ENCODE assay signal across 9 cellular contexts in genomic region chr9:19154135-19154612, GRCh38. TPM values are rescaled to one million over a fixed set of nuclear protein-coding genes. Genes with fewer than 3 reads are reported as not detected.
DNase-seq lines count a peak whose midpoint lies in the region; ATAC-seq and TF ChIP-seq lines count a peak whose summit lies in the region.
"Had no signal": no experiment of that assay in that cellular context is flagged by ENCODE, and none has a peak within 500 bp of the region (broad histone marks: within the 10 kb centered on the region; RNA-seq: fewer than 3 reads in every experiment).

No MANE protein-coding gene starts in this region.

- no peaks in the 10 kb centered on the region for H4K20me1 ChIP-seq in GM23248 (ENCODE audit: insufficient read depth)
- H4K20me1 ChIP-seq in SK-N-SH (ENCODE audit: insufficient read depth): no peaks in the 10 kb centered on the region
- H4K20me1 ChIP-seq in PC-3 (ENCODE audit: low read length): no peaks in the 10 kb centered on the region

- H3K9me2 ChIP-seq in GM23248 (ENCODE audit: insufficient read depth) (no peaks in the 10 kb centered on the region), SK-N-SH (no peaks in the 10 kb centered on the region), PC-3 (replicated peaks; ENCODE audit: low read length) (no peaks in the 10 kb centered on the region)

- H3F3A ChIP-seq in GM23248 (ENCODE audit: insufficient read depth): peaks cover 24% of the 10 kb centered on the region
- peaks cover 6% of the 10 kb centered on the region for H3F3A ChIP-seq in SK-N-SH (replicated peaks; ENCODE audit: insufficient read depth)
- no peaks in the 10 kb centered on the region for H3F3A ChIP-seq in PC-3 (ENCODE audit: low read length, unreplicated experiment)

- no peaks in the 10 kb centered on the region for H3K9me3 Mint-ChIP-seq in activated CD4-positive, alpha-beta T cell treated with anti-CD3 and anti-CD28 coated beads, Interleukin-2, amount 10 ng/mL, durations not matched to agents 7 days and 5 days
- H3K9me3 Mint-ChIP-seq: T-helper 1 cell treated with Interleukin-12 subunit alpha and Interleukin-12 subunit beta and Interleukin-4 antibody, amounts not matched to agents 30 μg/mL and 1 μg/mL, for 36 hours had no signal

- DNase-seq in GM23248 (peak; percentile 85), SK-N-SH (no peak), foreskin melanocyte (peak; percentile 42), skeletal muscle cell (ENCODE audit: low read depth) (peak; percentile 83), D341Med (ENCODE audit: low spot score) (no peak), PC-3 (no peak), putamen (ENCODE audit: low spot score) (no peak)
- DNase-seq in activated CD4-positive, alpha-beta T cell treated with anti-CD3 and anti-CD28 coated beads, Interleukin-2, amount 10 ng/mL, durations not matched to agents 7 days and 5 days: no peak

- H3K79me2 ChIP-seq in GM23248 (ENCODE audit: insufficient read depth) (no peaks in the 10 kb centered on the region), SK-N-SH (ENCODE audit: insufficient read depth) (no peaks in the 10 kb centered on the region), PC-3 (ENCODE audit: low read length) (no peaks in the 10 kb centered on the region)

- no peak overlapping the region for H3K9ac ChIP-seq in GM23248
- H3K9ac ChIP-seq in SK-N-SH: no peak overlapping the region
- H3K9ac ChIP-seq in PC-3 (ENCODE audit: low read length): no peak overlapping the region

- no peaks in the 10 kb centered on the region for H3K27me3 ChIP-seq in GM23248 (replicated peaks; ENCODE audit: insufficient read depth)
- no peaks in the 10 kb centered on the region for H3K27me3 ChIP-seq in SK-N-SH (ENCODE audit: insufficient read depth)
- H3K27me3 ChIP-seq in PC-3 (ENCODE audit: low read length): no peaks in the 10 kb centered on the region

- no peak overlapping the region; the same call in 1 of the 2 replicates for H2AFZ ChIP-seq in GM23248
- H2AFZ ChIP-seq in SK-N-SH (ENCODE audit: low read depth): no peak overlapping the region
- H2AFZ ChIP-seq in PC-3 (ENCODE audit: low read length): no peak overlapping the region

- intact Hi-C loops in PC-3 (cut with micrococcal nuclease): no loop called here

- H3K4me1 ChIP-seq in GM23248 (ENCODE audit: insufficient read depth) (peaks cover 17% of the 10 kb centered on the region), SK-N-SH (ENCODE audit: control insufficient read depth in 1 of 2, insufficient read depth in 2 of 2, low read depth in 1 of 2, low read length in 1 of 2) (peaks cover 0 to 5% of the 10 kb centered on the region in 2 experiments; a peak in 1 of 4 replicates), PC-3 (ENCODE audit: insufficient read depth, low read length) (peaks cover 7% of the 10 kb centered on the region; the same call in 1 of the 2 replicates)

- ATAC-seq in PC-3: no peak

- H3K36me3 ChIP-seq in GM23248 (ENCODE audit: low read depth): no peaks in the 10 kb centered on the region
- no peaks in the 10 kb centered on the region for H3K36me3 ChIP-seq in SK-N-SH (replicated peaks in 1 of 2; ENCODE audit: control insufficient read depth in 1 of 2, insufficient read depth in 2 of 2, low read length in 1 of 2)
- no peaks in the 10 kb centered on the region for H3K36me3 ChIP-seq in PC-3 (ENCODE audit: low read depth, low read length)

- TF ChIP-seq CTCF in SK-N-SH (IDR thresholded peaks at IDR 0.05) (no peak), PC-3 (conservative IDR thresholded peaks at IDR 0.05; ENCODE audit: low read depth, low read length) (no peak)

- no peak for TF ChIP-seq EP300 in SK-N-SH (IDR thresholded peaks at IDR 0.05; ENCODE audit: borderline replicate concordance in 1 of 2, low read depth in 1 of 2, low read length in 1 of 2)

- no peak for TF ChIP-seq RAD21 in SK-N-SH (IDR thresholded peaks at IDR 0.05; ENCODE audit: low read length)

- H3K4me1 Mint-ChIP-seq in activated CD4-positive, alpha-beta T cell treated with anti-CD3 and anti-CD28 coated beads, Interleukin-2, amount 10 ng/mL, durations not matched to agents 7 days and 5 days: peaks cover 25% of the 10 kb centered on the region

- no peak overlapping the region for H3K4me3 Mint-ChIP-seq in activated CD4-positive, alpha-beta T cell treated with anti-CD3 and anti-CD28 coated beads, Interleukin-2, amount 10 ng/mL, durations not matched to agents 7 days and 5 days
- H3K4me3 Mint-ChIP-seq: T-helper 1 cell treated with Interleukin-12 subunit alpha and Interleukin-12 subunit beta and Interleukin-4 antibody, amounts not matched to agents 30 μg/mL and 1 μg/mL, for 36 hours had no signal

- H3K27ac ChIP-seq in GM23248 (peak overlapping the region; percentile 33), SK-N-SH (ENCODE audit: low read depth in 2 of 2, low read length in 1 of 2) (no peak overlapping the region), PC-3 (ENCODE audit: low read length) (no peak overlapping the region)

- WGBS in GM23248 (ENCODE audit: low coverage in 1 of 2, low lambda C conversion rate in 2 of 2, missing lambda C conversion rate in 2 of 2), 2 experiments: 55 to 57% methylated on average over 5 of the region's 5 CpGs
- WGBS in SK-N-SH (ENCODE audit: low lambda C conversion rate): 63% methylated on average over 5 of the region's 5 CpGs

- H3K27me3 Mint-ChIP-seq in activated CD4-positive, alpha-beta T cell treated with anti-CD3 and anti-CD28 coated beads, Interleukin-2, amount 10 ng/mL, durations not matched to agents 7 days and 5 days: no peaks in the 10 kb centered on the region

- H3K4me3 ChIP-seq in GM23248 (no peak overlapping the region), SK-N-SH (ENCODE audit: low read depth in 2 of 2, low read length in 1 of 2) (no peak overlapping the region), skeletal muscle cell (ENCODE audit: low read depth, low read length) (no peak overlapping the region), PC-3 (ENCODE audit: low read length) (no peak overlapping the region)

- CTCF ChIA-PET in SK-N-SH (lab: Yijun Ruan, JAX): no interaction called here
- CTCF ChIA-PET in activated CD4-positive, alpha-beta T cell treated with anti-CD3 and anti-CD28 coated beads, Interleukin-2, amount 10 ng/mL, durations not matched to agents 7 days and 5 days (lab: Charles Lee): interaction anchor here (0.9 to 2.7 kb wide), 5 partner anchors 10 to 23 kb away, joined by 3 to 9 read pairs (median 5); no protein-coding TSS in a partner anchor
- CTCF ChIA-PET in PC-3 (lab: Charles Lee): no interaction called here

- H3K4me2 ChIP-seq in GM23248 (ENCODE audit: unreplicated experiment): no peak overlapping the region
- H3K4me2 ChIP-seq in SK-N-SH: no peak overlapping the region
- H3K4me2 ChIP-seq in PC-3 (ENCODE audit: low read length): no peak overlapping the region

- no peaks in the 10 kb centered on the region for H3K36me3 Mint-ChIP-seq in activated CD4-positive, alpha-beta T cell treated with anti-CD3 and anti-CD28 coated beads, Interleukin-2, amount 10 ng/mL, durations not matched to agents 7 days and 5 days (ENCODE audit: low read depth)

- in situ Hi-C loops in GM23248 (cut with MboI): no loop called here

- BruUV-seq in PC-3 (replicated peaks; lab: Mats Ljungman, UMichigan): no TSS peak

- POLR2A ChIA-PET in SK-N-SH (lab: Yijun Ruan, JAX) (no interaction called here), PC-3 (lab: Charles Lee; ENCODE audit: unreplicated experiment) (no interaction called here)
- POLR2A ChIA-PET in activated CD4-positive, alpha-beta T cell treated with anti-CD3 and anti-CD28 coated beads, Interleukin-2, amount 10 ng/mL, durations not matched to agents 7 days and 5 days (lab: Charles Lee): interaction anchor here (0.6 kb wide), 1 partner anchor 1806 kb away, joined by 3 read pairs; no protein-coding TSS in a partner anchor

- no peak overlapping the region for H3K27ac Mint-ChIP-seq in activated CD4-positive, alpha-beta T cell treated with anti-CD3 and anti-CD28 coated beads, Interleukin-2, amount 10 ng/mL, durations not matched to agents 7 days and 5 days
- H3K27ac Mint-ChIP-seq: T-helper 1 cell treated with Interleukin-12 subunit alpha and Interleukin-12 subunit beta and Interleukin-4 antibody, amounts not matched to agents 30 μg/mL and 1 μg/mL, for 36 hours had no signal

- H3K9me3 ChIP-seq in GM23248 (ENCODE audit: low read depth) (no peaks in the 10 kb centered on the region), SK-N-SH (no peaks in the 10 kb centered on the region), PC-3 (ENCODE audit: low read length) (no peaks in the 10 kb centered on the region)

TF ChIP-seq in SK-N-SH, 30 proteins besides CTCF, POLR2A, EP300 and RAD21 (continues in another document):
- no peak for TF ChIP-seq SMC3 (IDR thresholded peaks at IDR 0.05; ENCODE audit: low read depth, low read length)
- no peak for TF ChIP-seq GATA2 (CRISPR knock-in tag; IDR thresholded peaks at IDR 0.05)
- no peak for TF ChIP-seq NFIC (IDR thresholded peaks at IDR 0.05; ENCODE audit: borderline replicate concordance)
- 0 out of 2 replicates have a peak, but pooled peaks have one; percentile 36 for TF ChIP-seq FOSL2 (IDR thresholded peaks at IDR 0.05; ENCODE audit: borderline replicate concordance, low read depth)

RNA-seq across cellular contexts. Expression of gene PLIN2, which starts 26.9 kb away (rescaled TPM):
- total RNA-seq in GM23248 (2014; rRNA removed; shearing (Covaris generic)): 114 and 120 TPM in 2 replicates
- polyA plus RNA-seq in GM23248 (2016; fragmentation: Nextera tagmentation; extraction: Ambion mirVana) (136 and 141 TPM in 2 replicates), SK-N-SH (2012; rRNA removed) (63.4 and 73.8 TPM in 2 replicates)
- polyA plus RNA-seq in SK-N-SH (2012; cell fraction: cytosol; rRNA removed): 61.6 and 71.9 TPM in 2 replicates
- 43.0 and 48.4 TPM in 2 replicates for polyA plus RNA-seq in SK-N-SH (2012; cell fraction: nucleus; rRNA removed)
- total RNA-seq in activated CD4-positive, alpha-beta T cell treated with anti-CD3 and anti-CD28 coated beads, Interleukin-2, amount 10 ng/mL, durations not matched to agents 7 days and 5 days: 10 to 100 TPM; 55.4 to 60.4 TPM
- total RNA-seq in PC-3 (2014; rRNA removed): 27.8 and 30.2 TPM in 2 replicates

RNA-seq across cellular contexts. Expression of gene HAUS6, which starts 51.5 kb away (rescaled TPM):
- 9.4 and 12.5 TPM in 2 replicates for total RNA-seq in GM23248 (2014; rRNA removed; shearing (Covaris generic))
- polyA plus RNA-seq in GM23248 (2016; fragmentation: Nextera tagmentation; extraction: Ambion mirVana): 7.0 and 7.7 TPM in 2 replicates
- 4.7 and 6.1 TPM in 2 replicates for polyA plus RNA-seq in SK-N-SH (2012; rRNA removed)
- 7.3 and 8.2 TPM in 2 replicates for polyA plus RNA-seq in SK-N-SH (2012; cell fraction: cytosol; rRNA removed)
- polyA plus RNA-seq in SK-N-SH (2012; cell fraction: nucleus; rRNA removed): 4.8 and 8.5 TPM in 2 replicates
- total RNA-seq in activated CD4-positive, alpha-beta T cell treated with anti-CD3 and anti-CD28 coated beads, Interleukin-2, amount 10 ng/mL, durations not matched to agents 7 days and 5 days: 10 to 100 TPM; 25.0 to 26.2 TPM
- 12.3 and 14.4 TPM in 2 replicates for total RNA-seq in PC-3 (2014; rRNA removed)

Comparison
In these comparisons a context has a peak if more than half of its experiments do, and no peak if none do; other contexts are left out.
1. DNase-seq: peak in GM23248 (single experiment), foreskin melanocyte (single experiment) and skeletal muscle cell (single experiment); none in SK-N-SH (single experiment), D341Med (single experiment), activated CD4-positive, alpha-beta T cell treated with anti-CD3 and anti-CD28 coated beads, Interleukin-2, amount 10 ng/mL, durations not matched to agents 7 days and 5 days (single experiment), PC-3 (single experiment) and putamen (single experiment).